Comparison of ENCODE assay signal across 17 cellular contexts in the genomic region with DNA sequence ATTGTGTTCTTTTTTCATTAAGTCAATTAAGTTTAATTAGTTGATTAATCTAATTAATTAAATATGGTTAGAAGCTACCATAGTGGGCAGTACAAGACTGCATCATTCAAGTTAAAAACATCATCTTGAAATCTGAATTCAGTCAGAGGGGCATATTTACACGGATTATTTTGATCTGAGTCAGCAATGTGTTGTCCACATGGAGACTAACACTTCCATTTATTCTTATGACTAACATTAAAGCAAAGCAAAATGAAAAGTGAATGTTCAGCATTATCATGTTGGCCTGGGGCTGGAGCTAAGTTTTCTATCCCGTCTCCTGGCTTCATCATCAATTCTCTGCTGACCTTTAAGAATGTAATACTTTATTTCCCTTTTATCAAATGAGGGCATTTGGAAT. TPM values are rescaled to one million over a fixed set of nuclear protein-coding genes. Genes with fewer than 3 reads are reported as not detected.
DNase-seq lines count a peak whose midpoint lies in the region; ATAC-seq and TF ChIP-seq lines count a peak whose summit lies in the region.
"Had no signal": no experiment of that assay in that cellular context is flagged by ENCODE, and none has a peak within 500 bp of the region (broad histone marks: within the 10 kb centered on the region; RNA-seq: fewer than 3 reads in every experiment).

No MANE protein-coding gene starts in this region.

- H3K27ac Mint-ChIP-seq in CD8-positive, alpha-beta memory T cell = peak overlapping the region in 6 of 8 donors; percentile 1 to 66 (median 51)
- H3K27ac Mint-ChIP-seq in osteocyte (ENCODE audit: unreplicated experiment) = peak overlapping the region; percentile 72

- peaks cover 96 to 100% (median 100%) of the 10 kb centered on the region in 3 donors for H3K4me1 Mint-ChIP-seq in CD8-positive, alpha-beta memory T cell
- peaks cover 62% of the 10 kb centered on the region for H3K4me1 Mint-ChIP-seq in osteocyte (ENCODE audit: unreplicated experiment)

- no peaks in the 10 kb centered on the region for H3K36me3 ChIP-seq in CD8-positive, alpha-beta memory T cell (ENCODE audit: insufficient read depth, low read length)
- H3K36me3 ChIP-seq in PC-3 (ENCODE audit: low read depth, low read length) (no peaks in the 10 kb centered on the region), SJCRH30 (no peaks in the 10 kb centered on the region)

- H3K79me2 ChIP-seq in PC-3 (ENCODE audit: low read length) = no peaks in the 10 kb centered on the region

- H3K36me3 Mint-ChIP-seq in CD8-positive, alpha-beta memory T cell = peaks cover 6 to 38% (median 15%) of the 10 kb centered on the region in 3 donors
- H3K36me3 Mint-ChIP-seq in osteocyte (ENCODE audit: unreplicated experiment) = peaks cover 2% of the 10 kb centered on the region

- CTCF ChIA-PET in CD8-positive, alpha-beta memory T cell (lab: Charles Lee) = interaction anchor here (1.4 kb wide), 1 partner anchor 16 kb away, joined by 3 read pairs; no protein-coding TSS in a partner anchor
- CTCF ChIA-PET in PC-3 (lab: Charles Lee) = no interaction called here

- DNase-seq in CD8-positive, alpha-beta memory T cell = no peak
- DNase-seq in PC-3 (peak; percentile 88), dedifferentiated amniotic fluid mesenchymal stem cell (ENCODE audit: extremely low spot score) (peak; percentile 17), osteocyte (ENCODE audit: extremely low spot score, unreplicated experiment) (no peak), T-helper 2 cell (no peak), DMS79 treated with DMSO at 0.1 percent for 48 hours (lab: John Stamatoyannopoulos, UW) (no peak), SJCRH30 (no peak)
- DNase-seq: activated CD8-positive, alpha-beta memory T cell treated with anti-CD3 and anti-CD28 coated beads, Interleukin-2, amount 50 U/mL, for 48 hours; Caco-2; effector CD4-positive, alpha-beta T cell; hippocampal formation; KBM-7; NCI-H1417; NCI-H774 had no signal

- ATAC-seq in PC-3 (peak; percentile 46), HG02852 (IDR thresholded peaks at IDR 0.05; ENCODE audit: unreplicated experiment) (no peak)
- ATAC-seq: left lobe of liver had no signal

- no TSS peak for BruUV-seq in PC-3 (replicated peaks; lab: Mats Ljungman, UMichigan)

- peaks cover 91% of the 10 kb centered on the region for H3K4me1 ChIP-seq in CD8-positive, alpha-beta memory T cell (ENCODE audit: insufficient read depth, low read length)
- H3K4me1 ChIP-seq in PC-3 (ENCODE audit: insufficient read depth, low read length) (peaks cover 53% of the 10 kb centered on the region), SJCRH30 (0 out of 2 replicates have a peak, but pooled peaks cover 5% of the 10 kb centered on the region)

- intact Hi-C loops in PC-3 (cut with micrococcal nuclease) = loop anchor here (1.0 kb wide), 1 partner anchor 57 kb away; no protein-coding TSS in a partner anchor

- no peaks in the 10 kb centered on the region for H4K20me1 ChIP-seq in PC-3 (ENCODE audit: low read length)

- H3K9me3 Mint-ChIP-seq in CD8-positive, alpha-beta memory T cell = no peaks in the 10 kb centered on the region
- no peaks in the 10 kb centered on the region for H3K9me3 Mint-ChIP-seq in osteocyte (ENCODE audit: unreplicated experiment)

- H3K27me3 Mint-ChIP-seq in CD8-positive, alpha-beta memory T cell = no peaks in the 10 kb centered on the region
- H3K27me3 Mint-ChIP-seq in osteocyte (ENCODE audit: unreplicated experiment) = no peaks in the 10 kb centered on the region

- H3K27me3 ChIP-seq in CD8-positive, alpha-beta memory T cell (ENCODE audit: insufficient read depth, low read length, poor library complexity, severe bottlenecking) = no peaks in the 10 kb centered on the region
- H3K27me3 ChIP-seq in PC-3 (ENCODE audit: low read length) (no peaks in the 10 kb centered on the region), SJCRH30 (no peaks in the 10 kb centered on the region)

- no peaks in the 10 kb centered on the region for H3K9me3 ChIP-seq in CD8-positive, alpha-beta memory T cell (ENCODE audit: low read length)
- no peaks in the 10 kb centered on the region for H3K9me3 ChIP-seq in PC-3 (ENCODE audit: low read length)
- H3K9me3 ChIP-seq in SJCRH30 (replicated peaks) = no peaks in the 10 kb centered on the region

- H2AFZ ChIP-seq in PC-3 (ENCODE audit: low read length) = no peak overlapping the region

- POLR2A ChIA-PET in CD8-positive, alpha-beta memory T cell (lab: Charles Lee) = no interaction called here
- POLR2A ChIA-PET in PC-3 (lab: Charles Lee; ENCODE audit: unreplicated experiment) = interaction anchor here (0.8 kb wide), 1 partner anchor 17 kb away, joined by 5 read pairs; a partner anchor contains a TSS

- H3K9me2 ChIP-seq in PC-3 (replicated peaks; ENCODE audit: low read length) = no peaks in the 10 kb centered on the region

- no peak overlapping the region for H3K9ac ChIP-seq in PC-3 (ENCODE audit: low read length)

- H3F3A ChIP-seq in PC-3 (ENCODE audit: low read length, unreplicated experiment) = no peaks in the 10 kb centered on the region

- no peak overlapping the region for H3K4me3 ChIP-seq in CD8-positive, alpha-beta memory T cell (ENCODE audit: low read length)
- H3K4me3 ChIP-seq in PC-3 (ENCODE audit: low read length) (no peak overlapping the region), SJCRH30 (no peak overlapping the region)

- no peak overlapping the region for H3K27ac ChIP-seq in CD8-positive, alpha-beta memory T cell (ENCODE audit: low read depth, low read length)
- peak overlapping the region; percentile 80 for H3K27ac ChIP-seq in PC-3 (ENCODE audit: low read length)
- no peak overlapping the region for H3K27ac ChIP-seq in SJCRH30

- H3K4me3 Mint-ChIP-seq in CD8-positive, alpha-beta memory T cell = peak overlapping the region in 1 of 7 donors; percentile 16
- H3K4me3 Mint-ChIP-seq in osteocyte (ENCODE audit: unreplicated experiment) = no peak overlapping the region
- H3K4me3 Mint-ChIP-seq: neural crest cell had no signal

- TF ChIP-seq CTCF in PC-3 (conservative IDR thresholded peaks at IDR 0.05; ENCODE audit: low read depth, low read length) (no peak), osteocyte (IDR thresholded peaks at IDR 0.05) (no peak)

- H3K4me2 ChIP-seq in PC-3 (ENCODE audit: low read length) = peak overlapping the region; percentile 32

RNA-seq across cellular contexts. Expression of a gene that starts 17.3 kb away (rescaled TPM):
- total RNA-seq in CD8-positive, alpha-beta memory T cell = 10 to 100 TPM; 41.7 to 45.2 TPM
- 89.2 TPM for polyA plus RNA-seq in CD8-positive, alpha-beta memory T cell
- total RNA-seq in PC-3 (2014; rRNA removed) (1.2 and 1.6 TPM in 2 replicates), osteocyte (20.9 and 22.1 TPM in 2 replicates)
- 3.2 and 4.1 TPM in 2 replicates for total RNA-seq in SJCRH30 (2014; rRNA removed; shearing (Covaris generic))
- total RNA-seq: Caco-2 had no signal

Comparison
In these comparisons a context has a peak if more than half of its experiments do, and no peak if none do; other contexts are left out.
1. DNase-seq: peak in PC-3 (single experiment) and dedifferentiated amniotic fluid mesenchymal stem cell (single experiment); none in CD8-positive, alpha-beta memory T cell (0 of 5), osteocyte (single experiment), T-helper 2 cell (0 of 5), DMS79 treated with DMSO at 0.1 percent for 48 hours (single experiment) and SJCRH30 (0 of 2).